14 cellular contexts compared by ENCODE assay signal in genomic region chr7:879093-879492, GRCh38. TPM values are rescaled to one million over a fixed set of nuclear protein-coding genes. Genes with fewer than 3 reads are reported as not detected.
DNase-seq lines count a peak whose midpoint lies in the region; ATAC-seq, FAIRE-seq and TF ChIP-seq lines count a peak whose summit lies in the region.
"Had no signal": no experiment of that assay in that cellular context is flagged by ENCODE, and none has a peak within 500 bp of the region (broad histone marks: within the 10 kb centered on the region; RNA-seq: fewer than 3 reads in every experiment).

No MANE protein-coding gene starts in this region.

- no peaks in the 10 kb centered on the region for H3K9me3 Mint-ChIP-seq in T-helper 1 cell treated with Interleukin-12 subunit alpha and Interleukin-12 subunit beta and Interleukin-4 antibody, amounts not matched to agents 30 μg/mL and 1 μg/mL, for 36 hours
- no peaks in the 10 kb centered on the region for H3K9me3 Mint-ChIP-seq in chondrocyte (ENCODE audit: low read depth)

- peak overlapping the region; percentile 97; the same call in 1 of the 2 replicates for H3K4me3 ChIP-seq in PC-3 (ENCODE audit: low read length)
- peak overlapping the region in 1 of 4 donors; percentile 80 for H3K4me3 ChIP-seq in pancreas

- no peak for ATAC-seq in PC-3
- peak in 2 of 4 donors; percentile 11 to 14 for ATAC-seq in pancreas

- FAIRE-seq in pancreas (lab: Jason Lieb, UNC): no peak
- FAIRE-seq: G401.6 had no signal

- peaks cover 6% of the 10 kb centered on the region for H3F3A ChIP-seq in PC-3 (ENCODE audit: low read length, unreplicated experiment)

- H3K36me3 Mint-ChIP-seq in T-helper 1 cell treated with Interleukin-12 subunit alpha and Interleukin-12 subunit beta and Interleukin-4 antibody, amounts not matched to agents 30 μg/mL and 1 μg/mL, for 36 hours (ENCODE audit: low read depth): peaks cover 2% of the 10 kb centered on the region
- peaks cover 3% of the 10 kb centered on the region for H3K36me3 Mint-ChIP-seq in chondrocyte (ENCODE audit: low read depth)

- peaks cover 24% of the 10 kb centered on the region for H3K4me1 ChIP-seq in PC-3 (ENCODE audit: insufficient read depth, low read length)
- H3K4me1 ChIP-seq in pancreas: peaks cover 33 to 43% (median 42%) of the 10 kb centered on the region in 3 donors

- CTCF ChIA-PET in PC-3 (lab: Charles Lee): no interaction called here

- no TSS peak for BruUV-seq in PC-3 (replicated peaks; lab: Mats Ljungman, UMichigan)

- POLR2A ChIA-PET in PC-3 (lab: Charles Lee; ENCODE audit: unreplicated experiment): no interaction called here

- H3K4me2 ChIP-seq in PC-3 (ENCODE audit: low read length): peak overlapping the region; percentile 100

- TF ChIP-seq CTCF in PC-3 (conservative IDR thresholded peaks at IDR 0.05; ENCODE audit: low read depth, low read length) (no peak), chondrocyte (IDR thresholded peaks at IDR 0.05) (no peak), pancreas (IDR thresholded peaks at IDR 0.05) (no peak)

- 0 out of 2 replicates have a peak overlapping the region, but pooled peaks have one; percentile 0 for H3K9ac ChIP-seq in PC-3 (ENCODE audit: low read length)

- H3K9me3 ChIP-seq in PC-3 (ENCODE audit: low read length) (no peaks in the 10 kb centered on the region), pancreas (no peaks in the 10 kb centered on the region)
- H3K9me3 ChIP-seq: neutrophil had no signal

- H3K4me3 Mint-ChIP-seq in T-helper 1 cell treated with Interleukin-12 subunit alpha and Interleukin-12 subunit beta and Interleukin-4 antibody, amounts not matched to agents 30 μg/mL and 1 μg/mL, for 36 hours: peak overlapping the region; percentile 42
- peak overlapping the region; percentile 35 for H3K4me3 Mint-ChIP-seq in chondrocyte (ENCODE audit: unreplicated experiment)

- H3K27ac Mint-ChIP-seq in T-helper 1 cell treated with Interleukin-12 subunit alpha and Interleukin-12 subunit beta and Interleukin-4 antibody, amounts not matched to agents 30 μg/mL and 1 μg/mL, for 36 hours: no peak overlapping the region
- H3K27ac Mint-ChIP-seq in chondrocyte (ENCODE audit: unreplicated experiment): no peak overlapping the region

- peaks cover 72% of the 10 kb centered on the region for H3K79me2 ChIP-seq in PC-3 (ENCODE audit: low read length)

- 36 to 39% methylated on average over 15 of the region's 15 CpGs for WGBS in pancreas, 2 donors

- DNase-seq in T-helper 1 cell (no peak), PC-3 (peak; percentile 16), chondrocyte (ENCODE audit: low spot score) (no peak), pancreas (peak in 5 of 6 donors; percentile 64 to 80 (median 70)), epidermal melanocyte (ENCODE audit: insufficient read length, low spot score) (no peak), OCI-M2 (lab: John Stamatoyannopoulos, UW; ENCODE audit: unreplicated experiment) (no peak), DMS153 treated with DMSO at 0.1 percent for 48 hours (lab: John Stamatoyannopoulos, UW; ENCODE audit: unreplicated experiment) (no peak)
- DNase-seq: activated CD8-positive, alpha-beta memory T cell treated with anti-CD3 and anti-CD28 coated beads, Interleukin-2, amount 50 U/mL, for 48 hours; cerebellar nuclear complex; NCI-H1417 treated with DMSO at 0.1 percent for 48 hours; SW 1271 had no signal

- H3K27me3 ChIP-seq in PC-3 (ENCODE audit: low read length) (no peaks in the 10 kb centered on the region), pancreas (no peaks in the 10 kb centered on the region)
- H3K27me3 ChIP-seq: neutrophil had no signal

- no peaks in the 10 kb centered on the region for H3K9me2 ChIP-seq in PC-3 (replicated peaks; ENCODE audit: low read length)

- intact Hi-C loops in PC-3 (cut with micrococcal nuclease) (loop anchor here (10.0 kb wide), 1 partner anchor 354 kb away; no protein-coding TSS in a partner anchor), pancreas (cut with DNase I) (no loop called here)

- no peaks in the 10 kb centered on the region for H3K27me3 Mint-ChIP-seq in T-helper 1 cell treated with Interleukin-12 subunit alpha and Interleukin-12 subunit beta and Interleukin-4 antibody, amounts not matched to agents 30 μg/mL and 1 μg/mL, for 36 hours (ENCODE audit: low read depth)
- H3K27me3 Mint-ChIP-seq in chondrocyte (ENCODE audit: low read depth): no peaks in the 10 kb centered on the region

- H2AFZ ChIP-seq in PC-3 (ENCODE audit: low read length): no peak overlapping the region

- H3K36me3 ChIP-seq in PC-3 (ENCODE audit: low read depth, low read length) (no peaks in the 10 kb centered on the region; the same call in 1 of the 2 replicates), pancreas (no peaks in the 10 kb centered on the region)

- H3K4me1 Mint-ChIP-seq in T-helper 1 cell treated with Interleukin-12 subunit alpha and Interleukin-12 subunit beta and Interleukin-4 antibody, amounts not matched to agents 30 μg/mL and 1 μg/mL, for 36 hours (ENCODE audit: low read depth): peaks cover 10% of the 10 kb centered on the region
- H3K4me1 Mint-ChIP-seq in chondrocyte (ENCODE audit: low read depth): peaks cover 24% of the 10 kb centered on the region

- H3K27ac ChIP-seq in PC-3 (ENCODE audit: low read length): peak overlapping the region; percentile 56
- no peak overlapping the region for H3K27ac ChIP-seq in pancreas
- H3K27ac ChIP-seq: neutrophil had no signal

- peaks cover 34% of the 10 kb centered on the region; the same call in 1 of the 2 replicates for H4K20me1 ChIP-seq in PC-3 (ENCODE audit: low read length)

RNA-seq across cellular contexts. Expression of gene GET4, which starts 2.7 kb away (rescaled TPM):
- total RNA-seq in PC-3 (2014; rRNA removed) (96.7 and 115 TPM in 2 replicates), chondrocyte (26.8 to 34.7 TPM (median 28.0 TPM) in 3 replicates), pancreas (10 to 100 TPM; 13.1 to 23.8 (median 19.9) TPM)
- 10 to 100 TPM; 52.6 to 94.5 TPM for polyA plus RNA-seq in pancreas

RNA-seq across cellular contexts. Expression of gene SUN1, which starts 46.8 kb away (rescaled TPM):
- total RNA-seq in PC-3 (2014; rRNA removed) (92.5 and 100 TPM in 2 replicates), chondrocyte (125 to 139 TPM (median 134 TPM) in 3 replicates), pancreas (10 to 100 TPM; 42.6 to 68.3 (median 52.5) TPM)
- 10 to 100 TPM; 67.7 to 93.2 TPM for polyA plus RNA-seq in pancreas

Comparison
In these comparisons a context has a peak if more than half of its experiments do, and no peak if none do; other contexts are left out.
1. DNase-seq: peak in PC-3 (single experiment) and pancreas (5 of 6); none in T-helper 1 cell (0 of 5), chondrocyte (single experiment), epidermal melanocyte (single experiment), OCI-M2 (single experiment) and DMS153 treated with DMSO at 0.1 percent for 48 hours (single experiment).